ENCODE assay signal across 10 cellular contexts in the genomic region with DNA sequence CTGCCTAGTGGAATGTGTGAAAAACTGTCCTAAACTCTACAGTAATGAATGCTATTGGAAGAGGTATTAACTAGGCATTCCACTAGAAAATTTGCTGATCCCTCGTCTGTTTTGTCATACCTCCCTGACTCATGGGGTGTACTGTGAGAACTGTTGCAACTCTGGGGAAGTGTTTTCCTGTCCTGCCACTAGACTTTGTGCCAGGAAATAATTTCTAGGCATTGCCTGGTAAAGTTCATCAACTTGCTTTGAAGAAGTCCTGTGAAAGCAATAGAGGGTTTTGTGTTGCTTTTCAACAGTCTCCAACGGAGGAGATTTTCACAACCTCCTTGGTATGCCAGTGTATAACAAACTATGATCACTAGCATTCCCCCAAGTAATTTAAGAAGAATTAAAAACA.
DNase-seq lines count a peak whose midpoint lies in the region; TF ChIP-seq lines count a peak whose summit lies in the region.
"Had no signal": no experiment of that assay in that cellular context is flagged by ENCODE, and none has a peak within 500 bp of the region (broad histone marks: within the 10 kb centered on the region; RNA-seq: fewer than 3 reads in every experiment).

No MANE protein-coding gene starts in this region.

- in situ Hi-C loops in astrocyte of the spinal cord (cut with HindIII; ENCODE audit: low sequenced_read_pairs) = no loop called here

- H2AFZ ChIP-seq in H9 (ENCODE audit: low read length) = no peak overlapping the region
- H2AFZ ChIP-seq in Karpas-422 (ENCODE audit: low read length) = no peak overlapping the region

- H3K79me2 ChIP-seq in H9 (ENCODE audit: insufficient read depth, low read length) (no peaks in the 10 kb centered on the region), Karpas-422 (ENCODE audit: low read length) (no peaks in the 10 kb centered on the region)

- H3K36me3 Mint-ChIP-seq in glutamatergic neuron (ENCODE audit: unreplicated experiment) = peaks cover 15% of the 10 kb centered on the region
- 0 out of 7 replicates have a peak, but pooled peaks cover 0 to 4% (median 0%) of the 10 kb centered on the region in 3 experiments for H3K36me3 Mint-ChIP-seq in H9 (ENCODE audit: insufficient read depth in 1 of 3, low read depth in 3 of 3)
- H3K36me3 Mint-ChIP-seq: naive B cell had no signal

- H3K23me2 ChIP-seq in H9 (ENCODE audit: insufficient read length, low read depth, low read length, poor library complexity, severe bottlenecking) = no peaks in the 10 kb centered on the region

- no peak overlapping the region for H3T11ph ChIP-seq in H9 (ENCODE audit: low read length)

- H4K91ac ChIP-seq in H9 (ENCODE audit: insufficient read length, low read depth, low read length) = no peak overlapping the region

- H3K14ac ChIP-seq in H9 (ENCODE audit: insufficient read depth, low read length) = no peak overlapping the region

- H3K27ac ChIP-seq in sigmoid colon = peak overlapping the region; percentile 70 to 82 (median 72)
- H3K27ac ChIP-seq in H9 (ENCODE audit: insufficient read length, low read depth, low read length) = no peak overlapping the region
- no peak overlapping the region for H3K27ac ChIP-seq in Karpas-422 (ENCODE audit: low read length)

- H4K20me1 ChIP-seq in H9 (ENCODE audit: control insufficient read depth, insufficient read depth, insufficient read length) (no peaks in the 10 kb centered on the region), Karpas-422 (ENCODE audit: insufficient read depth, low read depth, low read length) (no peaks in the 10 kb centered on the region)

- H3K4me1 ChIP-seq in sigmoid colon = peaks cover 0 to 69% (median 47%) of the 10 kb centered on the region in 4 donors
- H3K4me1 ChIP-seq in H9 (ENCODE audit: insufficient read depth, low read length) = peaks cover 5% of the 10 kb centered on the region; the same call in 1 of the 2 replicates
- peaks cover 7% of the 10 kb centered on the region for H3K4me1 ChIP-seq in Karpas-422 (ENCODE audit: low read length)

- H2BK20ac ChIP-seq in H9 (ENCODE audit: low read depth, low read length, poor library complexity, severe bottlenecking) = no peak overlapping the region

- TF ChIP-seq CTCF in astrocyte of the spinal cord (IDR thresholded peaks at IDR 0.05; ENCODE audit: low read depth, low read length) = no peak
- no peak for TF ChIP-seq CTCF in glutamatergic neuron (IDR thresholded peaks at IDR 0.05; ENCODE audit: partially characterized antibody, unreplicated experiment)
- no peak for TF ChIP-seq CTCF in sigmoid colon (IDR thresholded peaks at IDR 0.05)
- no peak for TF ChIP-seq CTCF in H9 (conservative IDR thresholded peaks at IDR 0.05)

- intact Hi-C loops in sigmoid colon (cut with DNase I) = loop anchor here (2.0 kb wide), 2 partner anchors 214 to 392 kb away; a partner anchor contains a TSS

- H3K27me3 ChIP-seq in sigmoid colon (no peaks in the 10 kb centered on the region), H9 (ENCODE audit: insufficient read depth, low read length) (no peaks in the 10 kb centered on the region), Karpas-422 (ENCODE audit: low read length) (no peaks in the 10 kb centered on the region)

- peak in 1 of 4 donors; percentile 42 for TF ChIP-seq EP300 in sigmoid colon (IDR thresholded peaks at IDR 0.05)

- no peak for TF ChIP-seq POLR2A in sigmoid colon (IDR thresholded peaks at IDR 0.05)

- DNase-seq in GM04503 (ENCODE audit: low read depth) (peak; percentile 85), astrocyte of the spinal cord (ENCODE audit: low read depth, low spot score) (peak; percentile 78), glutamatergic neuron (no peak), sigmoid colon (no peak), NCI-H748 (lab: John Stamatoyannopoulos, UW; ENCODE audit: unreplicated experiment) (no peak), H9 (no peak), Karpas-422 (no peak)
- no peak for DNase-seq in activated effector memory CD4-positive, alpha-beta T cell treated with Interleukin-2 at 50 U/mL for 16 hours
- DNase-seq: effector CD8-positive, alpha-beta T cell had no signal

- no peak overlapping the region for H3K23ac ChIP-seq in H9 (ENCODE audit: insufficient read length, low read depth, low read length)

- no peak overlapping the region for H2BK15ac ChIP-seq in H9 (ENCODE audit: low read depth, low read length)

- H3K27me3 Mint-ChIP-seq in glutamatergic neuron (ENCODE audit: unreplicated experiment) (peaks cover 11% of the 10 kb centered on the region), H9 (ENCODE audit: low read depth) (no peaks in the 10 kb centered on the region; the same call in 1 of the 2 replicates)

- no peaks in the 10 kb centered on the region for H3K9me2 ChIP-seq in Karpas-422 (replicated peaks; ENCODE audit: insufficient read depth, low read length)

- no peak overlapping the region for H2BK12ac ChIP-seq in H9 (ENCODE audit: insufficient read length, low read depth, low read length)

- no peak overlapping the region for H3K4me2 ChIP-seq in H9 (ENCODE audit: insufficient read depth, insufficient read length, low read length)
- H3K4me2 ChIP-seq in Karpas-422 (ENCODE audit: low read depth, low read length, poor library complexity, severe bottlenecking) = no peak overlapping the region

- H3K4me3 ChIP-seq in astrocyte of the spinal cord (ENCODE audit: low read depth, low read length) (no peak overlapping the region), sigmoid colon (no peak overlapping the region), Karpas-422 (ENCODE audit: low read length) (no peak overlapping the region)

- no peak overlapping the region for H2BK120ac ChIP-seq in H9 (ENCODE audit: low read depth, low read length, poor library complexity, severe bottlenecking)

- H2AK5ac ChIP-seq in H9 (ENCODE audit: insufficient read length, low read length) = no peak overlapping the region

- H2BK5ac ChIP-seq in H9 (ENCODE audit: insufficient read length, low read length) = no peak overlapping the region

- no peak overlapping the region for H4K5ac ChIP-seq in H9 (ENCODE audit: insufficient read length, low read depth, low read length)

- H3K18ac ChIP-seq in H9 (ENCODE audit: insufficient read length, low read depth, low read length) = no peak overlapping the region

- H3K36me3 ChIP-seq in sigmoid colon = no peaks in the 10 kb centered on the region
- H3K36me3 ChIP-seq in Karpas-422 (ENCODE audit: insufficient read depth, low read length) = no peaks in the 10 kb centered on the region

- H3K79me1 ChIP-seq in H9 (ENCODE audit: insufficient read depth, low read depth, low read length, poor library complexity, severe bottlenecking) = no peaks in the 10 kb centered on the region

- H3K4me3 Mint-ChIP-seq in glutamatergic neuron (ENCODE audit: unreplicated experiment) (no peak overlapping the region), H9 (no peak overlapping the region)
- H3K4me3 Mint-ChIP-seq: naive B cell had no signal

- H3K27ac Mint-ChIP-seq in glutamatergic neuron (ENCODE audit: unreplicated experiment) (peak overlapping the region; percentile 34), H9 (no peak overlapping the region; a peak in 1 of 7 replicates)
- H3K27ac Mint-ChIP-seq: naive B cell had no signal

- H3K56ac ChIP-seq in H9 (ENCODE audit: insufficient read length, low read depth, low read length) = no peak overlapping the region

- WGBS in sigmoid colon, 2 donors = 18 to 32% methylated on average over 2 of the region's 2 CpGs
- WGBS in H9 (ENCODE audit: extremely low coverage, insufficient read length, low lambda C conversion rate) = no CpG with 5 or more reads among the region's 2 CpGs

- H3K9me3 ChIP-seq in sigmoid colon = no peaks in the 10 kb centered on the region
- H3K9me3 ChIP-seq in H9 (ENCODE audit: control insufficient read depth, low read depth, low read length) = no peaks in the 10 kb centered on the region
- no peaks in the 10 kb centered on the region for H3K9me3 ChIP-seq in Karpas-422 (ENCODE audit: low read length)

- H3K9me3 Mint-ChIP-seq in glutamatergic neuron (ENCODE audit: unreplicated experiment) (peaks cover 25% of the 10 kb centered on the region), H9 (peaks cover 0 to 12% of the 10 kb centered on the region in 2 experiments; a peak in 3 of 5 replicates)

- H3K9ac ChIP-seq in H9 (ENCODE audit: extremely low read depth, insufficient read length, low read length) (no peak overlapping the region), Karpas-422 (ENCODE audit: low read length) (no peak overlapping the region)

- no peak overlapping the region for H4K8ac ChIP-seq in H9 (replicated peaks; ENCODE audit: insufficient read length, low read depth, low read length)

- H3K4ac ChIP-seq in H9 (ENCODE audit: low read depth, low read length) = no peak overlapping the region

- peaks cover 19% of the 10 kb centered on the region for H3K4me1 Mint-ChIP-seq in glutamatergic neuron (ENCODE audit: low read depth, unreplicated experiment)
- H3K4me1 Mint-ChIP-seq in H9 = peaks cover 28% of the 10 kb centered on the region in 2 experiments

Comparison
In these comparisons a context has a peak if more than half of its experiments do, and no peak if none do; other contexts are left out.
1. DNase-seq: peak in GM04503 (single experiment) and astrocyte of the spinal cord (single experiment); none in glutamatergic neuron (single experiment), sigmoid colon (single experiment), activated effector memory CD4-positive, alpha-beta T cell treated with Interleukin-2 at 50 U/mL for 16 hours (single experiment), NCI-H748 (single experiment), H9 (single experiment) and Karpas-422 (single experiment).
2. H3K27ac ChIP-seq: peak in sigmoid colon (4 of 4); none in H9 (single experiment) and Karpas-422 (single experiment).